14 cellular contexts compared by ENCODE assay signal in the genomic region with DNA sequence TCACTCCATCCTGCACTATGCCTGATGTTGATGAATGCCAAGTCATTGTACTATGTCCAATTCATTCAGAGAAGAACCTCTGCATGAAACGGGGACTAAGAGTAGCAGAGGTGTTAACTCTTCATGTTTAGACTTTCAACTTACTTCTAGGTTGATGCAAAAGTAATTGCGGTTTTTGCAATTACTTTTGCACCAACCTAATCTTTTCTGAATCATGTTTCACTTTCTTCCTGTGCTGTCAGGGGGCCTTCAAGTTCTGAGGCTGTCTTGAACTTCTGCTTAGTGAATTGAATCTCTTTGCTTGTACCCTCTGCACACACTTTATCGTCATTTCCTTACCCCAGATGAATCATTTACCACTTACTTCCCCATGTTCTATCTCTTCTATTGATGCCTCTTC.
DNase-seq lines count a peak whose midpoint lies in the region; ATAC-seq, FAIRE-seq and TF ChIP-seq lines count a peak whose summit lies in the region.
"Had no signal": no experiment of that assay in that cellular context is flagged by ENCODE, and none has a peak within 500 bp of the region (broad histone marks: within the 10 kb centered on the region; RNA-seq: fewer than 3 reads in every experiment).

No MANE protein-coding gene starts in this region.

- TF ChIP-seq POLR2A in GM12892 (IDR thresholded peaks at IDR 0.05; ENCODE audit: low read depth, low read length): no peak

- peak; percentile 36 for FAIRE-seq in GM12892 (lab: Jason Lieb, UNC)

- ATAC-seq in GM19438 (IDR thresholded peaks at IDR 0.05; ENCODE audit: low read depth, unreplicated experiment): peak; percentile 79
- peak; percentile 81 for ATAC-seq in HG03095 (IDR thresholded peaks at IDR 0.05; ENCODE audit: unreplicated experiment)
- no peak for ATAC-seq in HG02884 (IDR thresholded peaks at IDR 0.05; ENCODE audit: unreplicated experiment)

- DNase-seq in GM12892 (ENCODE audit: insufficient read length) (no peak), NOMO-1 treated with DMSO at 0.1 percent for 48 hours (lab: John Stamatoyannopoulos, UW; ENCODE audit: unreplicated experiment) (peak; percentile 89), NCI-H187 treated with DMSO at 0.1 percent for 48 hours (lab: John Stamatoyannopoulos, UW) (no peak), NCI-H1694 treated with DMSO at 0.1 percent for 48 hours (lab: John Stamatoyannopoulos, UW) (no peak)
- DNase-seq in activated CD8-positive, alpha-beta memory T cell treated with anti-CD3 and anti-CD28 coated beads, Interleukin-2, amount 50 U/mL, for 4 hours: no peak
- DNase-seq: activated CD4-positive, alpha-beta T cell treated with anti-CD3 and anti-CD28 coated beads, Interleukin-2, amount 50 U/mL, for 4 hours; amniotic stem cell; CD8-positive, alpha-beta memory T cell; endodermal cell; NCI-H2171; SIG-M5 had no signal
